In genomic region chr17:35006961-35007360, GRCh38 we compare ENCODE assay signal across 19 cellular contexts. TPM values are rescaled to one million over a fixed set of nuclear protein-coding genes. Genes with fewer than 3 reads are reported as not detected.
DNase-seq lines count a peak whose midpoint lies in the region; ATAC-seq and TF ChIP-seq lines count a peak whose summit lies in the region.
"Had no signal": no experiment of that assay in that cellular context is flagged by ENCODE, and none has a peak within 500 bp of the region (broad histone marks: within the 10 kb centered on the region; RNA-seq: fewer than 3 reads in every experiment).

No MANE protein-coding gene starts in this region.

- no peaks in the 10 kb centered on the region for H3K4me1 Mint-ChIP-seq in activated CD4-positive, alpha-beta memory T cell treated with anti-CD3 and anti-CD28 coated beads for 36 hours (ENCODE audit: low read depth)
- no peaks in the 10 kb centered on the region for H3K4me1 Mint-ChIP-seq in activated CD4-positive, alpha-beta memory T cell treated with anti-CD3 and anti-CD28 coated beads, Interleukin-2, amount 10 ng/mL, durations not matched to agents 7 days and 5 days
- H3K4me1 Mint-ChIP-seq in activated B cell treated with CpG ODN at 0.5 μM for 24 hours (no peaks in the 10 kb centered on the region), progenitor cell of endocrine pancreas (ENCODE audit: low read depth) (peaks cover 3% of the 10 kb centered on the region)
- H3K4me1 Mint-ChIP-seq in effector memory CD8-positive, alpha-beta T cell (ENCODE audit: low read depth in 2 of 2) = peaks cover 0 to 5% of the 10 kb centered on the region in 2 donors
- H3K4me1 Mint-ChIP-seq: activated naive CD8-positive, alpha-beta T cell treated with anti-CD3 and anti-CD28 coated beads, Interleukin-2, amount 10 ng/mL, durations not matched to agents 7 days and 5 days had no signal

- no peak for DNase-seq in activated CD4-positive, alpha-beta memory T cell treated with anti-CD3 and anti-CD28 coated beads for 36 hours
- no peak for DNase-seq in activated CD4-positive, alpha-beta memory T cell treated with anti-CD3 and anti-CD28 coated beads, Interleukin-2, amount 10 ng/mL, durations not matched to agents 7 days and 5 days
- DNase-seq in activated B cell treated with CpG ODN at 0.5 μM for 24 hours = no peak
- no peak for DNase-seq in effector memory CD8-positive, alpha-beta T cell
- peak; percentile 36 for DNase-seq in prostate gland (ENCODE audit: low spot score)
- DNase-seq in progenitor cell of endocrine pancreas (ENCODE audit: low spot score, unreplicated experiment) = no peak
- no peak for DNase-seq in GM19240 (ENCODE audit: insufficient read length, low spot score)
- DNase-seq: activated CD4-positive, alpha-beta T cell treated with anti-CD3 and anti-CD28 coated beads, Interleukin-2, amount 50 U/mL, for 48 hours; activated naive CD8-positive, alpha-beta T cell treated with anti-CD3 and anti-CD28 coated beads, Interleukin-2, amount 10 ng/mL, durations not matched to agents 7 days and 5 days; activated T-cell treated with anti-CD3 and anti-CD28 coated beads, Interleukin-2, amount 50 U/mL, for 4 hours; H7; NCI-H187 treated with DMSO at 0.1 percent for 48 hours; NCI-H2227 treated with DMSO at 0.1 percent for 48 hours; NCI-H748 treated with DMSO at 0.1 percent for 48 hours; ovary; right lobe of liver; stimulated activated CD4-positive, alpha-beta T cell treated with anti-CD3 and anti-CD28 coated beads, Interleukin-15, amount 100 ng/mL, for 24 hours had no signal

- ATAC-seq in activated B cell treated with CpG ODN at 0.5 μM for 24 hours (ENCODE audit: low read depth) (no peak), HG02981 (IDR thresholded peaks at IDR 0.05; ENCODE audit: unreplicated experiment) (no peak)
- ATAC-seq in effector memory CD8-positive, alpha-beta T cell (replicated peaks) = no peak
- ATAC-seq: activated T-cell treated with anti-CD3 and anti-CD28 coated beads, Interleukin-2, amount 50 U/mL, for 4 hours had no signal

- 52% methylated on average over 1 of the region's 1 CpG for WGBS in prostate gland

- peaks cover 47% of the 10 kb centered on the region for H3K36me3 Mint-ChIP-seq in activated CD4-positive, alpha-beta memory T cell treated with anti-CD3 and anti-CD28 coated beads for 36 hours
- H3K36me3 Mint-ChIP-seq in activated CD4-positive, alpha-beta memory T cell treated with anti-CD3 and anti-CD28 coated beads, Interleukin-2, amount 10 ng/mL, durations not matched to agents 7 days and 5 days (ENCODE audit: low read depth) = peaks cover 68% of the 10 kb centered on the region
- H3K36me3 Mint-ChIP-seq in activated B cell treated with CpG ODN at 0.5 μM for 24 hours (ENCODE audit: low read depth) = peaks cover 76% of the 10 kb centered on the region
- H3K36me3 Mint-ChIP-seq in effector memory CD8-positive, alpha-beta T cell (ENCODE audit: insufficient read depth) = peaks cover 34% of the 10 kb centered on the region
- H3K36me3 Mint-ChIP-seq in progenitor cell of endocrine pancreas (ENCODE audit: insufficient read depth) = peaks cover 22% of the 10 kb centered on the region

- peaks cover 2 to 7% of the 10 kb centered on the region in 2 donors for H3K36me3 ChIP-seq in prostate gland
- H3K36me3 ChIP-seq: ovary had no signal

- POLR2A ChIA-PET in activated CD4-positive, alpha-beta memory T cell treated with anti-CD3 and anti-CD28 coated beads for 36 hours (lab: Charles Lee) = no interaction called here
- POLR2A ChIA-PET in activated CD4-positive, alpha-beta memory T cell treated with anti-CD3 and anti-CD28 coated beads, Interleukin-2, amount 10 ng/mL, durations not matched to agents 7 days and 5 days (lab: Charles Lee) = interaction anchor here (1.3 kb wide), 1 partner anchor 112 kb away, joined by 3 read pairs; no protein-coding TSS in a partner anchor
- POLR2A ChIA-PET in activated B cell treated with CpG ODN at 0.5 μM for 24 hours (lab: Charles Lee) = no interaction called here

- no peaks in the 10 kb centered on the region for H3K27me3 Mint-ChIP-seq in activated CD4-positive, alpha-beta memory T cell treated with anti-CD3 and anti-CD28 coated beads for 36 hours
- H3K27me3 Mint-ChIP-seq in activated CD4-positive, alpha-beta memory T cell treated with anti-CD3 and anti-CD28 coated beads, Interleukin-2, amount 10 ng/mL, durations not matched to agents 7 days and 5 days = no peaks in the 10 kb centered on the region
- no peaks in the 10 kb centered on the region for H3K27me3 Mint-ChIP-seq in activated B cell treated with CpG ODN at 0.5 μM for 24 hours
- no peaks in the 10 kb centered on the region for H3K27me3 Mint-ChIP-seq in effector memory CD8-positive, alpha-beta T cell
- H3K27me3 Mint-ChIP-seq in progenitor cell of endocrine pancreas = no peaks in the 10 kb centered on the region
- H3K27me3 Mint-ChIP-seq: activated naive CD8-positive, alpha-beta T cell treated with anti-CD3 and anti-CD28 coated beads, Interleukin-2, amount 10 ng/mL, durations not matched to agents 7 days and 5 days had no signal

- TF ChIP-seq POLR2A in prostate gland (IDR thresholded peaks at IDR 0.05) = no peak

- H3K9me3 ChIP-seq in prostate gland = no peaks in the 10 kb centered on the region
- H3K9me3 ChIP-seq: ovary, right lobe of liver, suprapubic skin had no signal

- no peaks in the 10 kb centered on the region for H3K27me3 ChIP-seq in prostate gland (replicated peaks; ENCODE audit: insufficient read depth)
- H3K27me3 ChIP-seq: ovary, right lobe of liver, suprapubic skin had no signal

- CTCF ChIA-PET in activated CD4-positive, alpha-beta memory T cell treated with anti-CD3 and anti-CD28 coated beads for 36 hours (lab: Charles Lee) = no interaction called here
- CTCF ChIA-PET in activated CD4-positive, alpha-beta memory T cell treated with anti-CD3 and anti-CD28 coated beads, Interleukin-2, amount 10 ng/mL, durations not matched to agents 7 days and 5 days (lab: Charles Lee) = no interaction called here
- CTCF ChIA-PET in activated B cell treated with CpG ODN at 0.5 μM for 24 hours (lab: Charles Lee) = no interaction called here

- H3K27ac Mint-ChIP-seq in activated CD4-positive, alpha-beta memory T cell treated with anti-CD3 and anti-CD28 coated beads for 36 hours = peak overlapping the region; percentile 47
- no peak overlapping the region for H3K27ac Mint-ChIP-seq in activated CD4-positive, alpha-beta memory T cell treated with anti-CD3 and anti-CD28 coated beads, Interleukin-2, amount 10 ng/mL, durations not matched to agents 7 days and 5 days
- H3K27ac Mint-ChIP-seq in activated B cell treated with CpG ODN at 0.5 μM for 24 hours (peak overlapping the region; percentile 7), progenitor cell of endocrine pancreas (no peak overlapping the region)
- peak overlapping the region; percentile 14 to 78 for H3K27ac Mint-ChIP-seq in effector memory CD8-positive, alpha-beta T cell
- H3K27ac Mint-ChIP-seq: activated naive CD8-positive, alpha-beta T cell treated with anti-CD3 and anti-CD28 coated beads, Interleukin-2, amount 10 ng/mL, durations not matched to agents 7 days and 5 days had no signal

- peaks cover 8% of the 10 kb centered on the region for H3K4me1 ChIP-seq in prostate gland (replicated peaks)
- H3K4me1 ChIP-seq: right lobe of liver, suprapubic skin had no signal

- no peaks in the 10 kb centered on the region for H3K9me3 Mint-ChIP-seq in activated CD4-positive, alpha-beta memory T cell treated with anti-CD3 and anti-CD28 coated beads for 36 hours
- H3K9me3 Mint-ChIP-seq in activated CD4-positive, alpha-beta memory T cell treated with anti-CD3 and anti-CD28 coated beads, Interleukin-2, amount 10 ng/mL, durations not matched to agents 7 days and 5 days = no peaks in the 10 kb centered on the region
- H3K9me3 Mint-ChIP-seq in activated B cell treated with CpG ODN at 0.5 μM for 24 hours = no peaks in the 10 kb centered on the region
- no peaks in the 10 kb centered on the region for H3K9me3 Mint-ChIP-seq in effector memory CD8-positive, alpha-beta T cell
- H3K9me3 Mint-ChIP-seq in progenitor cell of endocrine pancreas (ENCODE audit: low read depth) = no peaks in the 10 kb centered on the region
- H3K9me3 Mint-ChIP-seq: activated naive CD8-positive, alpha-beta T cell treated with anti-CD3 and anti-CD28 coated beads, Interleukin-2, amount 10 ng/mL, durations not matched to agents 7 days and 5 days; activated T-cell treated with anti-CD3 and anti-CD28 coated beads, Interleukin-2, amount 50 U/mL, for 4 hours had no signal

- H3K4me3 Mint-ChIP-seq in activated CD4-positive, alpha-beta memory T cell treated with anti-CD3 and anti-CD28 coated beads for 36 hours = no peak overlapping the region
- H3K4me3 Mint-ChIP-seq in activated CD4-positive, alpha-beta memory T cell treated with anti-CD3 and anti-CD28 coated beads, Interleukin-2, amount 10 ng/mL, durations not matched to agents 7 days and 5 days = no peak overlapping the region
- H3K4me3 Mint-ChIP-seq in activated B cell treated with CpG ODN at 0.5 μM for 24 hours = no peak overlapping the region
- no peak overlapping the region for H3K4me3 Mint-ChIP-seq in effector memory CD8-positive, alpha-beta T cell
- no peak overlapping the region for H3K4me3 Mint-ChIP-seq in progenitor cell of endocrine pancreas (ENCODE audit: low read depth)
- H3K4me3 Mint-ChIP-seq: activated naive CD8-positive, alpha-beta T cell treated with anti-CD3 and anti-CD28 coated beads, Interleukin-2, amount 10 ng/mL, durations not matched to agents 7 days and 5 days; activated T-cell treated with anti-CD3 and anti-CD28 coated beads, Interleukin-2, amount 50 U/mL, for 4 hours had no signal

- TF ChIP-seq CTCF in activated B cell treated with CpG ODN at 0.5 μM for 24 hours (IDR thresholded peaks at IDR 0.05) (no peak), prostate gland (IDR thresholded peaks at IDR 0.05) (peak in 1 of 4 experiments; percentile 9), progenitor cell of endocrine pancreas (IDR thresholded peaks at IDR 0.05; ENCODE audit: unreplicated experiment) (no peak)

- no peak overlapping the region for H3K4me3 ChIP-seq in prostate gland
- H3K4me3 ChIP-seq: ovary, right lobe of liver, suprapubic skin had no signal

- peak overlapping the region; percentile 18 to 49 for H3K27ac ChIP-seq in prostate gland
- H3K27ac ChIP-seq: ovary, right lobe of liver, suprapubic skin had no signal

- intact Hi-C loops in activated CD4-positive, alpha-beta memory T cell treated with anti-CD3 and anti-CD28 coated beads for 36 hours (cut with micrococcal nuclease) = no loop called here
- intact Hi-C loops in activated B cell treated with CpG ODN at 0.5 μM for 24 hours (cut with micrococcal nuclease) (no loop called here), prostate gland (cut with DNase I) (no loop called here)

RNA-seq across cellular contexts. Expression of gene LIG3, which starts 26.6 kb away (rescaled TPM):
- 10 to 100 TPM; 48.3 to 48.7 TPM for total RNA-seq in activated CD4-positive, alpha-beta memory T cell treated with anti-CD3 and anti-CD28 coated beads for 36 hours
- total RNA-seq in activated CD4-positive, alpha-beta memory T cell treated with anti-CD3 and anti-CD28 coated beads, Interleukin-2, amount 10 ng/mL, durations not matched to agents 7 days and 5 days = 10 to 100 TPM; 35.0 to 38.3 TPM
- total RNA-seq in activated B cell treated with CpG ODN at 0.5 μM for 24 hours (42.4 and 45.8 TPM in 2 replicates), prostate gland (10 to 100 TPM; 49.2 to 54.0 TPM), progenitor cell of endocrine pancreas (101 TPM in 2 replicates)

RNA-seq across cellular contexts. Expression of gene ZNF830, which starts 45.6 kb away (rescaled TPM):
- total RNA-seq in activated CD4-positive, alpha-beta memory T cell treated with anti-CD3 and anti-CD28 coated beads for 36 hours = 10 to 100 TPM; 19.5 to 20.7 TPM
- 10 to 100 TPM; 25.2 to 25.4 TPM for total RNA-seq in activated CD4-positive, alpha-beta memory T cell treated with anti-CD3 and anti-CD28 coated beads, Interleukin-2, amount 10 ng/mL, durations not matched to agents 7 days and 5 days
- total RNA-seq in activated B cell treated with CpG ODN at 0.5 μM for 24 hours = 29.9 and 31.6 TPM in 2 replicates
- total RNA-seq in prostate gland = 10 to 100 TPM; 15.0 to 21.0 TPM
- 17.7 and 21.3 TPM in 2 replicates for total RNA-seq in progenitor cell of endocrine pancreas

RNA-seq across cellular contexts. Expression of gene CCT6B, which starts 45.7 kb away (rescaled TPM):
- total RNA-seq in activated CD4-positive, alpha-beta memory T cell treated with anti-CD3 and anti-CD28 coated beads for 36 hours = 1 to 10 TPM; 1.1 to 1.3 TPM
- total RNA-seq in activated CD4-positive, alpha-beta memory T cell treated with anti-CD3 and anti-CD28 coated beads, Interleukin-2, amount 10 ng/mL, durations not matched to agents 7 days and 5 days = 1 to 10 TPM; 1.5 to 1.9 TPM
- total RNA-seq in activated B cell treated with CpG ODN at 0.5 μM for 24 hours = 2.1 and 2.4 TPM in 2 replicates
- 10 to 100 TPM in 1 of 2 donors, 1 to 10 TPM in 1; 7.1 to 11.9 TPM for total RNA-seq in prostate gland
- 1.6 and 1.7 TPM in 2 replicates for total RNA-seq in progenitor cell of endocrine pancreas

RNA-seq across cellular contexts. Expression of gene RFFL, which starts 56.5 kb away (rescaled TPM):
- total RNA-seq in activated CD4-positive, alpha-beta memory T cell treated with anti-CD3 and anti-CD28 coated beads for 36 hours = 10 to 100 TPM; 30.5 to 32.8 TPM
- 10 to 100 TPM; 47.3 to 53.9 TPM for total RNA-seq in activated CD4-positive, alpha-beta memory T cell treated with anti-CD3 and anti-CD28 coated beads, Interleukin-2, amount 10 ng/mL, durations not matched to agents 7 days and 5 days
- total RNA-seq in activated B cell treated with CpG ODN at 0.5 μM for 24 hours = 31.5 and 34.1 TPM in 2 replicates
- 10 to 100 TPM; 46.6 to 51.3 TPM for total RNA-seq in prostate gland
- 34.0 and 35.2 TPM in 2 replicates for total RNA-seq in progenitor cell of endocrine pancreas

Comparison
In these comparisons a context has a peak if more than half of its experiments do, and no peak if none do; other contexts are left out.
1. H3K27ac Mint-ChIP-seq: peak in activated CD4-positive, alpha-beta memory T cell treated with anti-CD3 and anti-CD28 coated beads for 36 hours (single experiment), activated B cell treated with CpG ODN at 0.5 μM for 24 hours (single experiment) and effector memory CD8-positive, alpha-beta T cell (2 of 2); none in activated CD4-positive, alpha-beta memory T cell treated with anti-CD3 and anti-CD28 coated beads, Interleukin-2, amount 10 ng/mL, durations not matched to agents 7 days and 5 days (single experiment) and progenitor cell of endocrine pancreas (single experiment).